ENCODE assay signal across 9 cellular contexts in genomic region chr5:80181618-80182211, GRCh38.
DNase-seq lines count a peak whose midpoint lies in the region; ATAC-seq, FAIRE-seq and TF ChIP-seq lines count a peak whose summit lies in the region.
"Had no signal": no experiment of that assay in that cellular context is flagged by ENCODE, and none has a peak within 500 bp of the region (broad histone marks: within the 10 kb centered on the region; RNA-seq: fewer than 3 reads in every experiment).

No MANE protein-coding gene starts in this region.

- TF ChIP-seq POLR2A in GM12892 (IDR thresholded peaks at IDR 0.05; ENCODE audit: low read depth, low read length) = no peak

- WGBS in aorta, 2 donors = 79 to 84% methylated on average over 5 of the region's 5 CpGs

- no peaks in the 10 kb centered on the region for H3K9me3 Mint-ChIP-seq in activated CD4-positive, alpha-beta T cell treated with anti-CD3 and anti-CD28 coated beads, Interleukin-2, amount 10 ng/mL, durations not matched to agents 7 days and 5 days

- H3K27ac ChIP-seq in BLaER1 (peak overlapping the region; percentile 93), iPS-20b (ENCODE audit: low read length) (no peak overlapping the region), aorta (ENCODE audit: low read depth in 1 of 2, low read length in 2 of 2) (no peak overlapping the region)

- CTCF ChIA-PET in activated CD4-positive, alpha-beta T cell treated with anti-CD3 and anti-CD28 coated beads, Interleukin-2, amount 10 ng/mL, durations not matched to agents 7 days and 5 days (lab: Charles Lee) = interaction anchor here (0.6 to 1.7 kb wide), 7 partner anchors 11 to 347 kb away, joined by 3 to 6 read pairs (median 3); no protein-coding TSS in a partner anchor

- FAIRE-seq in GM12892 (lab: Jason Lieb, UNC) = no peak
- FAIRE-seq: GM18507 had no signal

- H3K9ac ChIP-seq in BLaER1 = peak overlapping the region; percentile 71
- H3K9ac ChIP-seq in iPS-20b (ENCODE audit: low read depth, low read length) = 0 out of 2 replicates have a peak overlapping the region, but pooled peaks have one; percentile 4

- peak overlapping the region; percentile 91 for H3K4me2 ChIP-seq in BLaER1

- H3K4me3 Mint-ChIP-seq in activated CD4-positive, alpha-beta T cell treated with anti-CD3 and anti-CD28 coated beads, Interleukin-2, amount 10 ng/mL, durations not matched to agents 7 days and 5 days = peak overlapping the region; percentile 46

- no peaks in the 10 kb centered on the region for H4K20me1 ChIP-seq in BLaER1

- intact Hi-C loops in aorta (cut with DNase I) = no loop called here

- H3K4me3 ChIP-seq in BLaER1 (peak overlapping the region; percentile 5; the same call in 1 of the 2 replicates), iPS-20b (ENCODE audit: low read length) (no peak overlapping the region), aorta (ENCODE audit: low read length in 2 of 2) (no peak overlapping the region)

- H3K4me1 ChIP-seq in BLaER1 (peaks cover 97% of the 10 kb centered on the region), iPS-20b (ENCODE audit: insufficient read depth, low read length) (peaks cover 43% of the 10 kb centered on the region), aorta (ENCODE audit: control insufficient read depth in 1 of 2, insufficient read depth in 2 of 2, low read length in 2 of 2) (peaks cover 0 to 5% of the 10 kb centered on the region in 2 donors)

- POLR2A ChIA-PET in activated CD4-positive, alpha-beta T cell treated with anti-CD3 and anti-CD28 coated beads, Interleukin-2, amount 10 ng/mL, durations not matched to agents 7 days and 5 days (lab: Charles Lee) = no interaction called here

- peaks cover 73% of the 10 kb centered on the region for H3K36me3 Mint-ChIP-seq in activated CD4-positive, alpha-beta T cell treated with anti-CD3 and anti-CD28 coated beads, Interleukin-2, amount 10 ng/mL, durations not matched to agents 7 days and 5 days (ENCODE audit: low read depth)

- DNase-seq in KG1 (lab: John Stamatoyannopoulos, UW) (peak; percentile 69), AG08396 (ENCODE audit: low spot score) (no peak), aorta (no peak), GM12892 (ENCODE audit: insufficient read length) (no peak), HK-2 (ENCODE audit: unreplicated experiment) (no peak)
- peak; percentile 81 for DNase-seq in activated CD4-positive, alpha-beta T cell treated with anti-CD3 and anti-CD28 coated beads, Interleukin-2, amount 10 ng/mL, durations not matched to agents 7 days and 5 days

- no peaks in the 10 kb centered on the region for H3K27me3 Mint-ChIP-seq in activated CD4-positive, alpha-beta T cell treated with anti-CD3 and anti-CD28 coated beads, Interleukin-2, amount 10 ng/mL, durations not matched to agents 7 days and 5 days

- peak overlapping the region; percentile 83 for H3K27ac Mint-ChIP-seq in activated CD4-positive, alpha-beta T cell treated with anti-CD3 and anti-CD28 coated beads, Interleukin-2, amount 10 ng/mL, durations not matched to agents 7 days and 5 days

- no peak for ATAC-seq in aorta (ENCODE audit: low FRiP score)

- H3K9me3 ChIP-seq in BLaER1 = no peaks in the 10 kb centered on the region
- H3K9me3 ChIP-seq in iPS-20b (ENCODE audit: insufficient read depth, low read depth, low read length) = no peaks in the 10 kb centered on the region
- no peaks in the 10 kb centered on the region for H3K9me3 ChIP-seq in aorta (ENCODE audit: control insufficient read depth, low read length)

- no peaks in the 10 kb centered on the region for H3K27me3 ChIP-seq in BLaER1
- no peaks in the 10 kb centered on the region for H3K27me3 ChIP-seq in iPS-20b (ENCODE audit: insufficient read depth, low read length)
- H3K27me3 ChIP-seq in aorta (ENCODE audit: control insufficient read depth in 1 of 2, insufficient read depth in 2 of 2, low read length in 1 of 2) = no peaks in the 10 kb centered on the region

- H3K36me3 ChIP-seq in BLaER1 (peaks cover 28% of the 10 kb centered on the region), iPS-20b (ENCODE audit: insufficient read depth, low read depth, low read length) (peaks cover 18% of the 10 kb centered on the region), aorta (ENCODE audit: control insufficient read depth in 1 of 2, insufficient read depth in 2 of 2, low read length in 1 of 2) (no peaks in the 10 kb centered on the region)

- peaks cover 83% of the 10 kb centered on the region for H3K4me1 Mint-ChIP-seq in activated CD4-positive, alpha-beta T cell treated with anti-CD3 and anti-CD28 coated beads, Interleukin-2, amount 10 ng/mL, durations not matched to agents 7 days and 5 days

Comparison
In these comparisons a context has a peak if more than half of its experiments do, and no peak if none do; other contexts are left out.
1. DNase-seq: peak in KG1 (single experiment) and activated CD4-positive, alpha-beta T cell treated with anti-CD3 and anti-CD28 coated beads, Interleukin-2, amount 10 ng/mL, durations not matched to agents 7 days and 5 days (single experiment); none in AG08396 (single experiment), aorta (0 of 2), GM12892 (single experiment) and HK-2 (single experiment).